Comparison of ENCODE assay signal across 8 cellular contexts in genomic region chr12:62438098-62438692, GRCh38. TPM values are rescaled to one million over a fixed set of nuclear protein-coding genes. Genes with fewer than 3 reads are reported as not detected.
DNase-seq lines count a peak whose midpoint lies in the region; ATAC-seq, FAIRE-seq and TF ChIP-seq lines count a peak whose summit lies in the region.

No MANE protein-coding gene starts in this region.

- FAIRE-seq in endothelial cell of umbilical vein (lab: Jason Lieb, UNC), result peak; percentile 62

- peaks cover 12% of the 10 kb centered on the region for H3K27me3 Mint-ChIP-seq in activated CD4-positive, alpha-beta T cell treated with anti-CD3 and anti-CD28 coated beads for 36 hours
- peaks cover 15 to 57% (median 22%) of the 10 kb centered on the region in 5 donors for H3K27me3 Mint-ChIP-seq in naive thymus-derived CD4-positive, alpha-beta T cell

- CTCF ChIA-PET in activated CD4-positive, alpha-beta T cell treated with anti-CD3 and anti-CD28 coated beads for 36 hours (lab: Charles Lee), result interaction anchor here (0.6 to 6.1 kb wide), 30 partner anchors 9 to 375 kb away, joined by 3 to 106 read pairs (median 4); partner anchors contain the start of gene MON2
- CTCF ChIA-PET in endothelial cell of umbilical vein (lab: Charles Lee), result interaction anchor here (0.6 to 5.3 kb wide), 28 partner anchors 11 to 631 kb away, joined by 3 to 258 read pairs (median 4); partner anchors contain the start of genes MON2 and USP15
- CTCF ChIA-PET in naive thymus-derived CD4-positive, alpha-beta T cell (lab: Charles Lee), result interaction anchor here (0.6 to 5.7 kb wide), 13 partner anchors 11 to 375 kb away, joined by 3 to 59 read pairs (median 4); partner anchors contain the start of gene MON2

- H3K27me3 ChIP-seq in endothelial cell of umbilical vein (ENCODE audit: control insufficient read depth in 2 of 2, insufficient read depth in 2 of 2, low read length in 2 of 2) (peaks cover 4 to 12% of the 10 kb centered on the region in 2 experiments), upper lobe of left lung (no peaks in the 10 kb centered on the region)
- no peaks in the 10 kb centered on the region for H3K27me3 ChIP-seq in naive thymus-derived CD4-positive, alpha-beta T cell (ENCODE audit: control insufficient read depth in 2 of 2, insufficient read depth in 2 of 2, low read length in 2 of 2)

- no peak for ATAC-seq in activated CD4-positive, alpha-beta T cell treated with anti-CD3 and anti-CD28 coated beads for 36 hours
- ATAC-seq in naive thymus-derived CD4-positive, alpha-beta T cell, result peak; percentile 52
- peak in 1 of 2 donors; percentile 69 for ATAC-seq in upper lobe of left lung (ENCODE audit: low FRiP score in 2 of 2)
- ATAC-seq in GM19035 (IDR thresholded peaks at IDR 0.05; ENCODE audit: unreplicated experiment), result no peak

- peaks cover 13% of the 10 kb centered on the region for H3K4me1 Mint-ChIP-seq in activated CD4-positive, alpha-beta T cell treated with anti-CD3 and anti-CD28 coated beads for 36 hours
- H3K4me1 Mint-ChIP-seq in naive thymus-derived CD4-positive, alpha-beta T cell, result peaks cover 9 to 24% (median 18%) of the 10 kb centered on the region in 7 donors

- H3K9me3 ChIP-seq in endothelial cell of umbilical vein (replicated peaks; ENCODE audit: control insufficient read depth, insufficient read depth, low read length) (peaks cover 2% of the 10 kb centered on the region), upper lobe of left lung (peaks cover 0 to 3% (median 0%) of the 10 kb centered on the region in 4 donors)
- H3K9me3 ChIP-seq in naive thymus-derived CD4-positive, alpha-beta T cell (ENCODE audit: control insufficient read depth in 2 of 3, low read length in 3 of 3), result peaks cover 0 to under 1% (median 0%) of the 10 kb centered on the region in 3 experiments

- POLR2A ChIA-PET in activated CD4-positive, alpha-beta T cell treated with anti-CD3 and anti-CD28 coated beads for 36 hours (lab: Charles Lee), result no interaction called here
- POLR2A ChIA-PET in endothelial cell of umbilical vein (lab: Charles Lee), result no interaction called here
- POLR2A ChIA-PET in naive thymus-derived CD4-positive, alpha-beta T cell (lab: Charles Lee), result no interaction called here

- H3K9me3 Mint-ChIP-seq in activated CD4-positive, alpha-beta T cell treated with anti-CD3 and anti-CD28 coated beads for 36 hours (ENCODE audit: low read depth), result peaks cover 17% of the 10 kb centered on the region
- H3K9me3 Mint-ChIP-seq in naive thymus-derived CD4-positive, alpha-beta T cell, result peaks cover 0 to 24% (median 10%) of the 10 kb centered on the region in 11 donors

- peak overlapping the region; percentile 4 for H2AFZ ChIP-seq in endothelial cell of umbilical vein (ENCODE audit: low read depth, low read length)

- BruUV-seq in endothelial cell of umbilical vein (replicated peaks; lab: Mats Ljungman, UMichigan), result no TSS peak

- intact Hi-C loops in activated CD4-positive, alpha-beta T cell treated with anti-CD3 and anti-CD28 coated beads for 36 hours (cut with DNase I, micrococcal nuclease), result loop anchor here (1.0 to 5.0 kb wide), 7 partner anchors 85 to 375 kb away; no protein-coding TSS in a partner anchor
- intact Hi-C loops in endothelial cell of umbilical vein (cut with micrococcal nuclease), result loop anchor here (1.0 to 10.0 kb wide), 8 partner anchors 28 to 631 kb away; partner anchors contain the start of genes MON2 and PPM1H
- intact Hi-C loops in naive thymus-derived CD4-positive, alpha-beta T cell (cut with micrococcal nuclease), result loop anchor here (1.0 to 5.0 kb wide), 9 partner anchors 28 to 634 kb away; partner anchors contain the start of gene MON2 (in 1 of the 2)

- H3K9ac ChIP-seq in endothelial cell of umbilical vein (replicated peaks; ENCODE audit: extremely low read depth, insufficient read depth, low read length), result no peak overlapping the region

- no peak overlapping the region for H3K27ac Mint-ChIP-seq in activated CD4-positive, alpha-beta T cell treated with anti-CD3 and anti-CD28 coated beads for 36 hours
- H3K27ac Mint-ChIP-seq in naive thymus-derived CD4-positive, alpha-beta T cell, result no peak overlapping the region

- TF ChIP-seq CTCF in endothelial cell of umbilical vein (IDR thresholded peaks at IDR 0.05; ENCODE audit: extremely low read depth in 1 of 2, insufficient read depth in 1 of 2, low read depth in 1 of 2, low read length in 2 of 2), result peak; percentile 46 to 53
- TF ChIP-seq CTCF in upper lobe of left lung (IDR thresholded peaks at IDR 0.05), result peak; percentile 30 to 67 (median 57)

- H3K27ac ChIP-seq in endothelial cell of umbilical vein (ENCODE audit: insufficient read depth, low read depth, low read length) (no peak overlapping the region), upper lobe of left lung (no peak overlapping the region)
- H3K27ac ChIP-seq in naive thymus-derived CD4-positive, alpha-beta T cell (ENCODE audit: low read depth, low read length), result no peak overlapping the region

- TF ChIP-seq EP300 in upper lobe of left lung (IDR thresholded peaks at IDR 0.05), result no peak

- H3K4me2 ChIP-seq in endothelial cell of umbilical vein (ENCODE audit: insufficient read depth, low read length), result no peak overlapping the region

- H3K4me3 ChIP-seq in endothelial cell of umbilical vein (replicated peaks in 1 of 3; ENCODE audit: insufficient read depth in 1 of 3, low read depth in 1 of 3, low read length in 3 of 3) (no peak overlapping the region), upper lobe of left lung (no peak overlapping the region)
- H3K4me3 ChIP-seq in naive thymus-derived CD4-positive, alpha-beta T cell (ENCODE audit: low read length), result no peak overlapping the region

- H3K36me3 ChIP-seq in endothelial cell of umbilical vein (ENCODE audit: control insufficient read depth in 2 of 2, extremely low read depth in 1 of 2, insufficient read depth in 2 of 2, low read length in 2 of 2) (no peaks in the 10 kb centered on the region), upper lobe of left lung (no peaks in the 10 kb centered on the region)
- no peaks in the 10 kb centered on the region for H3K36me3 ChIP-seq in naive thymus-derived CD4-positive, alpha-beta T cell (ENCODE audit: control insufficient read depth in 2 of 3, insufficient read depth in 3 of 3, low read length in 3 of 3)

- H3K36me3 Mint-ChIP-seq in activated CD4-positive, alpha-beta T cell treated with anti-CD3 and anti-CD28 coated beads for 36 hours (ENCODE audit: low read depth), result peaks cover 1% of the 10 kb centered on the region
- H3K36me3 Mint-ChIP-seq in naive thymus-derived CD4-positive, alpha-beta T cell, result peaks cover 0 to 4% (median 3%) of the 10 kb centered on the region in 5 donors

- DNase-seq in ACHN, result peak; percentile 73
- peak; percentile 24 for DNase-seq in GDM1 (lab: John Stamatoyannopoulos, UW)
- DNase-seq in NCI-H1694 treated with DMSO at 0.1 percent for 48 hours (lab: John Stamatoyannopoulos, UW), result peak; percentile 47
- DNase-seq in activated CD4-positive, alpha-beta T cell treated with anti-CD3 and anti-CD28 coated beads for 36 hours, result peak; percentile 69
- DNase-seq in endothelial cell of umbilical vein (ENCODE audit: low read depth, low spot score), result peak; percentile 69
- DNase-seq in naive thymus-derived CD4-positive, alpha-beta T cell, result peak in 8 of 9 donors; percentile 19 to 63 (median 42)
- peak in 1 of 2 donors; percentile 32 for DNase-seq in upper lobe of left lung

- H3K4me1 ChIP-seq in endothelial cell of umbilical vein (ENCODE audit: control insufficient read depth, extremely low read depth, insufficient read depth, low read length), result peaks cover 9% of the 10 kb centered on the region
- peaks cover 9 to 10% of the 10 kb centered on the region in 2 donors for H3K4me1 ChIP-seq in naive thymus-derived CD4-positive, alpha-beta T cell (ENCODE audit: control insufficient read depth in 2 of 2, insufficient read depth in 2 of 2, low read length in 2 of 2)
- peaks cover 10 to 18% (median 13%) of the 10 kb centered on the region in 4 donors for H3K4me1 ChIP-seq in upper lobe of left lung

- in situ Hi-C loops in ACHN (cut with HindIII; ENCODE audit: low pct_ligation_motif_present, low pct_unique_long_range_greater_than_20kb, low sequenced_read_pairs), result loop anchor here (25.0 kb wide), 1 partner anchor 349 kb away; no protein-coding TSS in a partner anchor

- dilution Hi-C loops in endothelial cell of umbilical vein (cut with MboI; ENCODE audit: extremely low pct_ligation_motif_present, low sequenced_read_pairs), result no loop called here

- no peaks in the 10 kb centered on the region for H3K79me2 ChIP-seq in endothelial cell of umbilical vein (ENCODE audit: control insufficient read depth, insufficient read depth, low read length)

- WGBS in upper lobe of left lung, 2 donors, result 12 to 21% methylated on average over 6 of the region's 6 CpGs

- no peaks in the 10 kb centered on the region for H3K9me1 ChIP-seq in endothelial cell of umbilical vein (replicated peaks; ENCODE audit: control insufficient read depth, extremely low read depth, insufficient read depth, low read length)

- no peak overlapping the region for H3K4me3 Mint-ChIP-seq in activated CD4-positive, alpha-beta T cell treated with anti-CD3 and anti-CD28 coated beads for 36 hours
- no peak overlapping the region for H3K4me3 Mint-ChIP-seq in naive thymus-derived CD4-positive, alpha-beta T cell

- H4K20me1 ChIP-seq in endothelial cell of umbilical vein (replicated peaks; ENCODE audit: control insufficient read depth, extremely low read depth, insufficient read depth, low read length), result no peaks in the 10 kb centered on the region

- TF ChIP-seq POLR2A in endothelial cell of umbilical vein (IDR thresholded peaks at IDR 0.05; ENCODE audit: low read depth, low read length) (no peak), upper lobe of left lung (IDR thresholded peaks at IDR 0.05) (no peak)

TF ChIP-seq in endothelial cell of umbilical vein, 7 proteins besides CTCF, POLR2A, EP300 and RAD21 (continues in another document):
- TF ChIP-seq POLR2AphosphoS5 (IDR thresholded peaks at IDR 0.05; ENCODE audit: insufficient read depth, low read depth, low read length) (no peak), GATA2 (IDR thresholded peaks at IDR 0.05; ENCODE audit: insufficient read depth, insufficient read length, low read depth, low read length) (no peak)

RNA-seq across cellular contexts. Expression of gene MON2, which starts 28.4 kb away (rescaled TPM):
- 10 to 100 TPM; 26.9 to 31.3 TPM for total RNA-seq in activated CD4-positive, alpha-beta T cell treated with anti-CD3 and anti-CD28 coated beads for 36 hours
- total RNA-seq in endothelial cell of umbilical vein (41.8 and 43.0 TPM in 2 replicates), upper lobe of left lung (100 to 1,000 TPM in 2 of 6 donors, 10 to 100 TPM in 4; 43.5 to 129 (median 64.2) TPM)
- polyA plus RNA-seq in endothelial cell of umbilical vein, result 3.8 and 8.9 TPM in 2 replicates
- 6.4 and 6.5 TPM in 2 replicates for polyA plus RNA-seq in endothelial cell of umbilical vein (2011; cell fraction: cytosol; rRNA removed)
- polyA plus RNA-seq in endothelial cell of umbilical vein (2011; cell fraction: nucleus; rRNA removed), result 58.6 and 61.7 TPM in 2 replicates
- polyA plus RNA-seq in endothelial cell of umbilical vein (2012), result 21.2 and 23.9 TPM in 2 replicates
- polyA minus RNA-seq in endothelial cell of umbilical vein, result 33.2 and 34.6 TPM in 2 replicates
- polyA minus RNA-seq in endothelial cell of umbilical vein (2011; cell fraction: cytosol; rRNA and poly(A)+ RNA removed), result 10.2 TPM
- polyA minus RNA-seq in endothelial cell of umbilical vein (2011; cell fraction: nucleus; rRNA and poly(A)+ RNA removed), result 105 and 167 TPM in 2 replicates
- 10 to 100 TPM; 50.0 to 96.3 (median 76.0) TPM for total RNA-seq in naive thymus-derived CD4-positive, alpha-beta T cell
- 10 to 100 TPM; 18.2 to 18.7 TPM for polyA plus RNA-seq in naive thymus-derived CD4-positive, alpha-beta T cell
